Comparison of ENCODE assay signal across 18 cellular contexts in genomic region chr2:64422466-64422865, GRCh38.
"Had no signal": no experiment of that assay in that cellular context is flagged by ENCODE, and none has a peak within 500 bp of the region (broad histone marks: within the 10 kb centered on the region; RNA-seq: fewer than 3 reads in every experiment).

No MANE protein-coding gene starts in this region.

- H3K4me3 ChIP-seq: cardiac muscle cell, dorsolateral prefrontal cortex, mucosa of descending colon, pancreas, tibial artery had no signal

- H3K27me3 ChIP-seq: dorsolateral prefrontal cortex, pancreas, tibial artery had no signal

- H3K4me3 Mint-ChIP-seq: activated CD4-positive, alpha-beta memory T cell treated with anti-CD3 and anti-CD28 coated beads for 36 hours; activated CD8-positive, alpha-beta memory T cell treated with anti-CD3 and anti-CD28 coated beads, Interleukin-2, amount 10 ng/mL, durations not matched to agents 7 days and 5 days; activated naive CD4-positive, alpha-beta T cell treated with anti-CD3 and anti-CD28 coated beads, Interleukin-2, amount 10 ng/mL, durations not matched to agents 7 days and 5 days; activated T-cell treated with anti-CD3 and anti-CD28 coated beads, Interleukin-2, amount 50 U/mL, for 24 hours; endodermal cell; naive thymus-derived CD4-positive, alpha-beta T cell; stimulated activated naive B cell treated with anti-CD40 and anti-IgM and Interleukin-4, amounts not matched to agents 10 μg/mL and 1 μg/mL and 100 μg/mL, for 72 hours had no signal

- H3K4me1 Mint-ChIP-seq: activated CD8-positive, alpha-beta memory T cell treated with anti-CD3 and anti-CD28 coated beads, Interleukin-2, amount 10 ng/mL, durations not matched to agents 7 days and 5 days; activated naive CD4-positive, alpha-beta T cell treated with anti-CD3 and anti-CD28 coated beads, Interleukin-2, amount 10 ng/mL, durations not matched to agents 7 days and 5 days; endodermal cell; naive thymus-derived CD4-positive, alpha-beta T cell had no signal

- ATAC-seq: activated CD8-positive, alpha-beta memory T cell treated with anti-CD3 and anti-CD28 coated beads, Interleukin-2, amount 10 ng/mL, durations not matched to agents 7 days and 5 days; left lobe of liver; mucosa of descending colon; naive thymus-derived CD4-positive, alpha-beta T cell; pancreas had no signal

- H3K27me3 Mint-ChIP-seq: activated CD4-positive, alpha-beta memory T cell treated with anti-CD3 and anti-CD28 coated beads for 36 hours; activated T-cell treated with anti-CD3 and anti-CD28 coated beads, Interleukin-2, amount 50 U/mL, for 24 hours had no signal

- H3K9me3 ChIP-seq: mucosa of descending colon, pancreas, tibial artery had no signal

- H3K27ac ChIP-seq: cardiac muscle cell, dorsolateral prefrontal cortex, pancreas, tibial artery, VCaP had no signal

- DNase-seq: activated CD4-positive, alpha-beta memory T cell treated with anti-CD3 and anti-CD28 coated beads for 36 hours; activated CD8-positive, alpha-beta memory T cell treated with anti-CD3 and anti-CD28 coated beads, Interleukin-2, amount 10 ng/mL, durations not matched to agents 7 days and 5 days; activated naive CD4-positive, alpha-beta T cell treated with anti-CD3 and anti-CD28 coated beads, Interleukin-2, amount 10 ng/mL, durations not matched to agents 7 days and 5 days; activated T-cell treated with anti-CD3 and anti-CD28 coated beads, Interleukin-2, amount 50 U/mL, for 24 hours; dorsolateral prefrontal cortex; endodermal cell; islet precursor cell; mammary epithelial cell; mucosa of descending colon; naive thymus-derived CD4-positive, alpha-beta T cell; pancreas; stimulated activated CD4-positive, alpha-beta T cell treated with anti-CD3 and anti-CD28 coated beads, Interleukin-2, amount 100 ng/mL, for 48 hours; stimulated activated naive B cell treated with anti-CD40 and anti-IgM and Interleukin-4, amounts not matched to agents 10 μg/mL and 1 μg/mL and 100 μg/mL, for 72 hours; tibial artery had no signal

- H3K36me3 ChIP-seq: cardiac muscle cell, pancreas, tibial artery had no signal

- H3K9me3 Mint-ChIP-seq: activated CD4-positive, alpha-beta memory T cell treated with anti-CD3 and anti-CD28 coated beads for 36 hours; activated naive CD4-positive, alpha-beta T cell treated with anti-CD3 and anti-CD28 coated beads, Interleukin-2, amount 10 ng/mL, durations not matched to agents 7 days and 5 days; activated T-cell treated with anti-CD3 and anti-CD28 coated beads, Interleukin-2, amount 50 U/mL, for 24 hours; endodermal cell; naive thymus-derived CD4-positive, alpha-beta T cell; stimulated activated naive B cell treated with anti-CD40 and anti-IgM and Interleukin-4, amounts not matched to agents 10 μg/mL and 1 μg/mL and 100 μg/mL, for 72 hours had no signal

- FAIRE-seq: astrocyte, pancreas had no signal

- H3K27ac Mint-ChIP-seq: activated CD4-positive, alpha-beta memory T cell treated with anti-CD3 and anti-CD28 coated beads for 36 hours; activated CD8-positive, alpha-beta memory T cell treated with anti-CD3 and anti-CD28 coated beads, Interleukin-2, amount 10 ng/mL, durations not matched to agents 7 days and 5 days; activated naive CD4-positive, alpha-beta T cell treated with anti-CD3 and anti-CD28 coated beads, Interleukin-2, amount 10 ng/mL, durations not matched to agents 7 days and 5 days; activated T-cell treated with anti-CD3 and anti-CD28 coated beads, Interleukin-2, amount 50 U/mL, for 24 hours; endodermal cell; naive thymus-derived CD4-positive, alpha-beta T cell; stimulated activated naive B cell treated with anti-CD40 and anti-IgM and Interleukin-4, amounts not matched to agents 10 μg/mL and 1 μg/mL and 100 μg/mL, for 72 hours had no signal
